ENCODE assay signal across 8 cellular contexts in the genomic region with DNA sequence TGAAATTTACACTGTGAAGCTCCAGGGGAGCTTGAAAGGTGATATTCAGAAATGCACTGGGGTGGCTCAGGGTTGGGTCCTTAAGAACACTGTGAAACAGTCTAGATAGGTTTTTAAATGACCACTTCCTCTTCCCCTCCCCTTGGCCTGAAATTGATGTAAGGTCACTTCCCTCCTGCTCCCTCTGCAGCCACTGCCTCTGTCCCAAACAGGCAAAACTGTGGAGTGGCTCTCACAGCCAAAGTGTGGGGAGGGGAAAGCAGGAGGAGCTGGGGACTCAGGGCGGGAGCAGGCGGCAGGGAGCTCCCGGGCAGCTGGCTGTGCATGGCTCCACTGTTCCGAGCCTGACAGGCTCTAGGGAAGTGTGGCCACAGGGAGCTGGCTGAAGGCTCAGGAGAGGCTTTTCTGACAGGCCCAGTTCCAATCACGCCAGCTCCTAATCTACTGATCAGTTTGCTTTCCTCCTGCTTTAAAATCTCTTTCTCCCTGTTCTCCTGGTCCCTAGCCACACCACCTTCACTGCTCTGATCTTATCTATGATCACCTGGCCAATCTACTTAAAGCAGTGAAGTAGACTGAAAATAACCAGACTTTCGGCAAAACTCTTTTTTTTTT. TPM values are rescaled to one million over a fixed set of nuclear protein-coding genes. Genes with fewer than 3 reads are reported as not detected.
A peak's percentile ranks its signal among the peaks of the same experiment; 100 is the strongest.
DNase-seq lines count a peak whose midpoint lies in the region; ATAC-seq and TF ChIP-seq lines count a peak whose summit lies in the region.

No MANE protein-coding gene starts in this region.

- no peak overlapping the region for H3K27ac ChIP-seq in HL-60 (replicated peaks)
- H3K27ac ChIP-seq in body of pancreas: peak overlapping the region; percentile 53 to 77 (median 65)
- peak overlapping the region; percentile 55 to 79 for H3K27ac ChIP-seq in lung (ENCODE audit: low read depth in 1 of 2, low read length in 1 of 2)
- peak overlapping the region; percentile 77 for H3K27ac ChIP-seq in upper lobe of right lung

- H3K4me3 ChIP-seq in HL-60 (replicated peaks; ENCODE audit: insufficient read depth, low read length) (no peak overlapping the region), body of pancreas (no peak overlapping the region), lung (no peak overlapping the region), upper lobe of right lung (peak overlapping the region; percentile 6)

- H3K36me3 ChIP-seq in body of pancreas (replicated peaks in 1 of 2; ENCODE audit: insufficient read depth in 1 of 2, low read depth in 2 of 2) (no peaks in the 10 kb centered on the region), lung (ENCODE audit: control insufficient read depth in 2 of 2, insufficient read depth in 2 of 2, low read length in 2 of 2) (no peaks in the 10 kb centered on the region), upper lobe of right lung (no peaks in the 10 kb centered on the region)

- 12 to 17% methylated on average over 6 of the region's 6 CpGs for WGBS in body of pancreas, 2 donors
- 20 to 42% methylated on average over 6 of the region's 6 CpGs for WGBS in lung, 2 donors

- ATAC-seq in body of pancreas (peak; percentile 49), lung (ENCODE audit: insufficient read depth, low FRiP score) (peak; percentile 52), upper lobe of right lung (peak; percentile 88), GM18909 (IDR thresholded peaks at IDR 0.05; ENCODE audit: poor library complexity, unreplicated experiment) (no peak)

- TF ChIP-seq CTCF in HL-60 (IDR thresholded peaks at IDR 0.05; ENCODE audit: insufficient read depth, low read length): no peak
- TF ChIP-seq CTCF in body of pancreas (IDR thresholded peaks at IDR 0.05): peak in 1 of 7 experiments; percentile 5
- no peak for TF ChIP-seq CTCF in lung (IDR thresholded peaks at IDR 0.05; ENCODE audit: control extremely low read depth, extremely low read depth)
- TF ChIP-seq CTCF in upper lobe of right lung (IDR thresholded peaks at IDR 0.05): no peak

- intact Hi-C loops in body of pancreas (cut with DNase I): no loop called here
- intact Hi-C loops in upper lobe of right lung (cut with DNase I): no loop called here

- peaks cover 56% of the 10 kb centered on the region for H3K4me1 ChIP-seq in body of pancreas
- peaks cover 0 to 13% of the 10 kb centered on the region in 2 donors for H3K4me1 ChIP-seq in lung (ENCODE audit: control insufficient read depth in 2 of 2, insufficient read depth in 2 of 2, low read length in 2 of 2)
- peaks cover 32% of the 10 kb centered on the region for H3K4me1 ChIP-seq in upper lobe of right lung

- peak in 1 of 3 donors; percentile 15 for TF ChIP-seq POLR2A in body of pancreas (IDR thresholded peaks at IDR 0.05)

- peak; percentile 86 for DNase-seq in ELF-1 (ENCODE audit: low read depth, low spot score)
- peak; percentile 60 to 62 for DNase-seq in HL-60 (ENCODE audit: low read depth in 1 of 2, low spot score in 1 of 2)
- DNase-seq in body of pancreas: peak in 3 of 4 donors; percentile 62 to 64 (median 63)
- peak; percentile 83 for DNase-seq in lung (ENCODE audit: low spot score)
- DNase-seq in upper lobe of right lung: peak; percentile 85
- no peak for DNase-seq in NCI-H446 treated with DMSO at 0.1 percent for 48 hours (lab: John Stamatoyannopoulos, UW)
- no peak for DNase-seq in activated naive CD4-positive, alpha-beta T cell (lab: John Stamatoyannopoulos, UW)

- H3K9me3 ChIP-seq in body of pancreas: no peaks in the 10 kb centered on the region
- no peaks in the 10 kb centered on the region for H3K9me3 ChIP-seq in lung (ENCODE audit: control insufficient read depth in 2 of 2, insufficient read depth in 1 of 2, low read length in 1 of 2)
- H3K9me3 ChIP-seq in upper lobe of right lung: no peaks in the 10 kb centered on the region

- H3K27me3 ChIP-seq in HL-60 (ENCODE audit: insufficient read depth, poor library complexity, severe bottlenecking): no peaks in the 10 kb centered on the region
- no peaks in the 10 kb centered on the region for H3K27me3 ChIP-seq in body of pancreas
- H3K27me3 ChIP-seq in lung (ENCODE audit: control insufficient read depth, insufficient read depth): no peaks in the 10 kb centered on the region
- no peaks in the 10 kb centered on the region for H3K27me3 ChIP-seq in upper lobe of right lung

RNA-seq across cellular contexts. Expression of a gene that starts 5.1 kb away (rescaled TPM):
- total RNA-seq in body of pancreas: 100 to 1,000 TPM; 127 to 245 TPM
- total RNA-seq in lung: 100 to 1,000 TPM; 223 to 278 TPM
- 100 to 1,000 TPM; 143 to 230 TPM for polyA plus RNA-seq in lung
- total RNA-seq in upper lobe of right lung: 280 TPM

RNA-seq across cellular contexts. Expression of a gene that starts 26.9 kb away (rescaled TPM):
- total RNA-seq in body of pancreas (10 to 100 TPM; 11.5 to 13.7 TPM), lung (10 to 100 TPM; 28.8 to 38.6 TPM), upper lobe of right lung (34.1 TPM)
- 1 to 10 TPM; 6.5 to 7.1 TPM for polyA plus RNA-seq in lung

RNA-seq across cellular contexts. Expression of a gene that starts 43.0 kb away (rescaled TPM):
- total RNA-seq in body of pancreas (10 to 100 TPM; 25.2 to 48.8 TPM), lung (10 to 100 TPM; 12.8 to 73.2 TPM), upper lobe of right lung (90.0 TPM)
- polyA plus RNA-seq in lung: 10 to 100 TPM; 25.9 to 51.8 TPM

Comparison
In these comparisons a context has a peak if more than half of its experiments do, and no peak if none do; other contexts are left out.
1. DNase-seq: peak in ELF-1 (single experiment), HL-60 (2 of 2), body of pancreas (3 of 4), lung (single experiment) and upper lobe of right lung (single experiment); none in NCI-H446 treated with DMSO at 0.1 percent for 48 hours (single experiment) and activated naive CD4-positive, alpha-beta T cell (0 of 4).